Comparison of ENCODE assay signal across 8 cellular contexts in genomic region chr17:67829331-67829730, GRCh38. TPM values are rescaled to one million over a fixed set of nuclear protein-coding genes. Genes with fewer than 3 reads are reported as not detected.
A peak's percentile ranks its signal among the peaks of the same experiment; 100 is the strongest.
DNase-seq lines count a peak whose midpoint lies in the region; ATAC-seq and TF ChIP-seq lines count a peak whose summit lies in the region.

No MANE protein-coding gene starts in this region.

- DNase-seq in EL (peak; percentile 7), renal cortical epithelial cell (ENCODE audit: low read depth) (peak; percentile 59), NCI-H526 (lab: John Stamatoyannopoulos, UW) (no peak), NAMALWA (ENCODE audit: low spot score) (no peak), HuH-7.5 (ENCODE audit: low spot score) (no peak)
- peak; percentile 55 for DNase-seq in activated naive CD8-positive, alpha-beta T cell treated with anti-CD3 and anti-CD28 coated beads, Interleukin-2, amount 50 U/mL, for 24 hours

- peaks cover 3% of the 10 kb centered on the region for H3K27me3 Mint-ChIP-seq in activated naive CD8-positive, alpha-beta T cell treated with anti-CD3 and anti-CD28 coated beads, Interleukin-2, amount 50 U/mL, for 24 hours

- peak; percentile 53 for ATAC-seq in activated naive CD8-positive, alpha-beta T cell treated with anti-CD3 and anti-CD28 coated beads, Interleukin-2, amount 50 U/mL, for 24 hours
- ATAC-seq in HG03039 (IDR thresholded peaks at IDR 0.05; ENCODE audit: unreplicated experiment), result no peak

- H3K9me3 ChIP-seq in SU-DHL-6 (ENCODE audit: insufficient read depth, low read length), result no peaks in the 10 kb centered on the region

- H3K4me3 ChIP-seq in SU-DHL-6 (ENCODE audit: insufficient read depth, low read length, poor library complexity, severe bottlenecking), result peak overlapping the region; percentile 68

- H2AFZ ChIP-seq in SU-DHL-6 (ENCODE audit: low read depth, low read length, severe bottlenecking), result no peak overlapping the region

- peaks cover 29% of the 10 kb centered on the region for H3F3A ChIP-seq in SU-DHL-6 (ENCODE audit: insufficient read depth)

- H3K27me3 ChIP-seq in SU-DHL-6 (ENCODE audit: low read length), result no peaks in the 10 kb centered on the region

- H3K9ac ChIP-seq in SU-DHL-6 (ENCODE audit: low read length), result peak overlapping the region; percentile 94

- H3K4me1 Mint-ChIP-seq in activated naive CD8-positive, alpha-beta T cell treated with anti-CD3 and anti-CD28 coated beads, Interleukin-2, amount 50 U/mL, for 24 hours, result peaks cover 65% of the 10 kb centered on the region

- peak overlapping the region; percentile 50 for H3K27ac Mint-ChIP-seq in activated naive CD8-positive, alpha-beta T cell treated with anti-CD3 and anti-CD28 coated beads, Interleukin-2, amount 50 U/mL, for 24 hours

- peaks cover 79% of the 10 kb centered on the region for H3K79me2 ChIP-seq in SU-DHL-6 (ENCODE audit: insufficient read depth, low read length)

- peaks cover 12% of the 10 kb centered on the region for H3K36me3 Mint-ChIP-seq in activated naive CD8-positive, alpha-beta T cell treated with anti-CD3 and anti-CD28 coated beads, Interleukin-2, amount 50 U/mL, for 24 hours (ENCODE audit: low read depth)

- H3K9me3 Mint-ChIP-seq in activated naive CD8-positive, alpha-beta T cell treated with anti-CD3 and anti-CD28 coated beads, Interleukin-2, amount 50 U/mL, for 24 hours, result no peaks in the 10 kb centered on the region

- peak overlapping the region; percentile 97; the same call in 1 of the 2 replicates for H3K27ac ChIP-seq in SU-DHL-6 (ENCODE audit: low read depth, low read length)

- no peaks in the 10 kb centered on the region for H3K9me2 ChIP-seq in SU-DHL-6 (replicated peaks; ENCODE audit: insufficient read depth, low read length)

- H3K36me3 ChIP-seq in SU-DHL-6 (ENCODE audit: low read length), result peaks cover 6% of the 10 kb centered on the region

- no peaks in the 10 kb centered on the region for H4K20me1 ChIP-seq in SU-DHL-6 (ENCODE audit: low read depth, low read length)

- TF ChIP-seq CTCF in SU-DHL-6 (IDR thresholded peaks at IDR 0.05; ENCODE audit: insufficient read depth, low read length, poor library complexity, severe bottlenecking), result no peak

- H3K4me3 Mint-ChIP-seq in activated naive CD8-positive, alpha-beta T cell treated with anti-CD3 and anti-CD28 coated beads, Interleukin-2, amount 50 U/mL, for 24 hours, result peak overlapping the region; percentile 57

- H3K4me2 ChIP-seq in SU-DHL-6 (ENCODE audit: low read depth, low read length, poor library complexity, severe bottlenecking), result peak overlapping the region; percentile 88

RNA-seq across cellular contexts. Expression of gene BPTF, which starts 4.0 kb away (rescaled TPM):
- total RNA-seq in renal cortical epithelial cell, result 17.5 and 102 TPM in 2 replicates

Comparison
In these comparisons a context has a peak if more than half of its experiments do, and no peak if none do; other contexts are left out.
1. DNase-seq: peak in EL (single experiment), activated naive CD8-positive, alpha-beta T cell treated with anti-CD3 and anti-CD28 coated beads, Interleukin-2, amount 50 U/mL, for 24 hours (single experiment) and renal cortical epithelial cell (single experiment); none in NCI-H526 (0 of 2), NAMALWA (single experiment) and HuH-7.5 (single experiment).